1 cellular context compared by ENCODE assay signal in the genomic region with DNA sequence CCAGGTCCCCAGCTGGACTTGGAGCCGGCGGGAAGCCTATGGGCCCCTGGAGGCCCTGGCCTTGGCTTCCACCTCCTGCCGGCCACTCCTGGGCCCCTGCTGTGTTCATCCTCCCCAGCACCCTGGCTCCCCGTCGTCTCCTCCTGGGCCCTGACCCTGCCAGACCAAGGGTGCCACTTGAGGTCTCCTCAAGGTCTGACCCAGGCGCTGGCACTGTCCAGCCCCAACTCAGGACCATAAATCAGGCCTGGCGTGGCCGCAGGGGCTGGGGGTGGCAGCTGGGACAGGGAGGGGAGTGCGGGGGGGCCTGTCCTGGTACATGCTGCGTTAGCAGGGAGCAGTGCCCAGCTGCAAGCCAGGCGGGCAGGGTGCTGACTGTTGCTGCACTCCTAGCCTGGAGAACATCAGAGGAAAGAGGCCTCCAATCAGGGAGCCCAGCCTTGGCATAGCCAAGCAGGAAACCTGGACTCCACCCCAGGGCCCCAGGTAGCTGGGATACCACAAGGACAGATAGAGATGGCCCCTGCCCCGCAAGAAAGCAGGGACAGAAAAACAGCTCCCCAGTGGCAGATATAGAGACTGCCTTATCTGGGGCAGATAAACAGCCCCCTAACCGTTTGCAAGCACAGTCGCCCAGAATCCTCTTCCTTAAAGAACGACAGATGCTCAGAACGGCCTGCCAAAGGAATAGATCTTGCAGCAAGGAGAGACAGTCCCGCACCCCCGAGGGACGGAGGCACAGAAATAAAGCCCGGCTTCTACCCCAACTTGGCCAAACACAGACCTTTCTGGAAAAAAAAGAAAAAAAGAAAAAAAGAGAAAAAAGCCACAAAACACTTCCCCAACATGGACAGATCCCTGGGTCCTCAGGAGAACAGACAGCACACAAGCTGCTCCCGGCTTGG.
TF ChIP-seq lines count a peak whose summit lies in the region.

No MANE protein-coding gene starts in this region.

TF ChIP-seq in IMR-90, 13 proteins besides CTCF, POLR2A, EP300 and RAD21:
- TF ChIP-seq RCOR1 (IDR thresholded peaks at IDR 0.05; ENCODE audit: insufficient replicate concordance, low read length), result no peak
- TF ChIP-seq RFX5 (IDR thresholded peaks at IDR 0.05; ENCODE audit: low read depth, low read length), result no peak
- TF ChIP-seq CEBPB (IDR thresholded peaks at IDR 0.05; ENCODE audit: low read depth, low read length), result no peak
- TF ChIP-seq CHD1 (IDR thresholded peaks at IDR 0.05; ENCODE audit: low read depth, low read length), result no peak
- no peak for TF ChIP-seq MAZ (IDR thresholded peaks at IDR 0.05; ENCODE audit: borderline replicate concordance, low read depth, low read length)
- no peak for TF ChIP-seq NFE2L2 (IDR thresholded peaks at IDR 0.05; ENCODE audit: low read depth, low read length)
- no peak for TF ChIP-seq SMC3 (IDR thresholded peaks at IDR 0.05; ENCODE audit: low read depth, low read length)
- TF ChIP-seq MXI1 (IDR thresholded peaks at IDR 0.05; ENCODE audit: borderline replicate concordance, low read depth, low read length), result no peak
- TF ChIP-seq FOS (IDR thresholded peaks at IDR 0.05; ENCODE audit: low read depth, low read length), result no peak
- TF ChIP-seq BHLHE40 (IDR thresholded peaks at IDR 0.05; ENCODE audit: low read depth, low read length), result no peak
- TF ChIP-seq, protein P1, sequence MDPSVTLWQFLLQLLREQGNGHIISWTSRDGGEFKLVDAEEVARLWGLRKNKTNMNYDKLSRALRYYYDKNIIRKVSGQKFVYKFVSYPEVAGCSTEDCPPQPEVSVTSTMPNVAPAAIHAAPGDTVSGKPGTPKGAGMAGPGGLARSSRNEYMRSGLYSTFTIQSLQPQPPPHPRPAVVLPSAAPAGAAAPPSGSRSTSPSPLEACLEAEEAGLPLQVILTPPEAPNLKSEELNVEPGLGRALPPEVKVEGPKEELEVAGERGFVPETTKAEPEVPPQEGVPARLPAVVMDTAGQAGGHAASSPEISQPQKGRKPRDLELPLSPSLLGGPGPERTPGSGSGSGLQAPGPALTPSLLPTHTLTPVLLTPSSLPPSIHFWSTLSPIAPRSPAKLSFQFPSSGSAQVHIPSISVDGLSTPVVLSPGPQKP (IDR thresholded peaks at IDR 0.05; ENCODE audit: borderline replicate concordance, low read depth, low read length), result no peak
- no peak for TF ChIP-seq MAFK (IDR thresholded peaks at IDR 0.05; ENCODE audit: low read depth, low read length)
- no peak for TF ChIP-seq USF2 (IDR thresholded peaks at IDR 0.05; ENCODE audit: low read depth, low read length)
TF ChIP-seq in IMR-90: peak in this region for 0.
